ENCODE assay signal across 27 cellular contexts in the genomic region with DNA sequence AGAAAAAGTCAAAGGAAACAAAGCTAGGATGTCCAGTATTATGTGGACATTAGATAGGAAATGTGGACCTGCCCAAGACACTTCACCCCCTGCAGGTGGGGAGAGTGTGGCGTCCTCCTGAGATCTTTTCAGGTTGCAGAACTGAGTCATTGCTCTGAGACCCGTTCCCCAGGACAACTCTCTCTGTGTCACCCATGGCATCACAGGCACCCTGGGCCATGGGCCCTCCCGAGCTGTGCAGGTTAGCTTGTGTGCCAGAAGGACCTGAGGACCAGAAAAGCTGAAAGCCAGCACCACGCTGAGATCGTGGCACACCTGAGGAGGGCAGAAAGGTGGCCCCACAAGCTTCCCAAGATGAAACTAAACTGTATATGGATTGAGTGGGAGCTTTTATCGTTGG.
"Had no signal": no experiment of that assay in that cellular context is flagged by ENCODE, and none has a peak within 500 bp of the region (broad histone marks: within the 10 kb centered on the region; RNA-seq: fewer than 3 reads in every experiment).

No MANE protein-coding gene starts in this region.

- H3K27ac ChIP-seq: brain microvascular endothelial cell, KMS-11, SJCRH30, WERI-Rb-1 had no signal

- DNase-seq: activated CD4-positive, alpha-beta memory T cell treated with anti-CD3 and anti-CD28 coated beads, Interleukin-2, amount 10 ng/mL, durations not matched to agents 7 days and 5 days; activated CD4-positive, alpha-beta T cell treated with anti-CD3 and anti-CD28 coated beads for 36 hours; activated CD4-positive, alpha-beta T cell treated with anti-CD3 and anti-CD28 coated beads, Interleukin-2, amount 50 U/mL, for 1 hour; activated gamma-delta T cell treated with Interleukin-2 at 50 U/mL for 16 hours; activated naive CD4-positive, alpha-beta T cell treated with anti-CD3 and anti-CD28 coated beads, Interleukin-2, amount 10 ng/mL, durations not matched to agents 7 days and 5 days; activated naive CD8-positive, alpha-beta T cell treated with anti-CD3 and anti-CD28 coated beads for 36 hours; activated T-cell treated with anti-CD3 and anti-CD28 coated beads for 4 hours; activated T-cell treated with anti-CD3 and anti-CD28 coated beads, Interleukin-2, amount 50 U/mL, for 48 hours; brain microvascular endothelial cell; MG63; MV-4-11; NCI-H1092 treated with DMSO at 0.1 percent for 48 hours; NCI-H1417 treated with DMSO at 0.1 percent for 48 hours; NCI-H1694 treated with DMSO at 0.1 percent for 48 hours; NCI-H2029 treated with DMSO at 0.1 percent for 48 hours; NCI-H510A treated with DMSO at 0.1 percent for 48 hours; NCI-H69; NK-92 treated with Interleukin-12 subunit alpha and Interleukin-12 subunit beta, amount 100 ng/mL, for 24 hours; OCI-M1; RPMI8226; SJCRH30; SK-N-SH; T-helper 1 cell; WERI-Rb-1 had no signal

- H3K36me3 ChIP-seq: brain microvascular endothelial cell, MG63, SJCRH30 had no signal

- H3K9me3 ChIP-seq: MG63, SJCRH30, SK-N-SH had no signal

- H3K4me3 ChIP-seq: MG63, SJCRH30 had no signal

- H3K4me1 ChIP-seq: SJCRH30 had no signal

- ATAC-seq: activated CD4-positive, alpha-beta T cell treated with anti-CD3 and anti-CD28 coated beads for 36 hours; activated T-helper 17 cell treated with anti-CD3 and anti-CD28 coated beads, Interleukin-2, amount 50 U/mL, for 72 hours; Panc1 had no signal

- H3K27me3 ChIP-seq: brain microvascular endothelial cell, MG63, SJCRH30 had no signal
